In genomic region chr1:188652678-188653077, GRCh38 we compare ENCODE assay signal across 21 cellular contexts.
A peak's percentile ranks its signal among the peaks of the same experiment; 100 is the strongest.
DNase-seq lines count a peak whose midpoint lies in the region; ATAC-seq, FAIRE-seq and TF ChIP-seq lines count a peak whose summit lies in the region.
"Had no signal": no experiment of that assay in that cellular context is flagged by ENCODE, and none has a peak within 500 bp of the region (broad histone marks: within the 10 kb centered on the region; RNA-seq: fewer than 3 reads in every experiment).

No MANE protein-coding gene starts in this region.

- no peaks in the 10 kb centered on the region for H3K9me3 Mint-ChIP-seq in osteocyte (ENCODE audit: unreplicated experiment)
- H3K9me3 Mint-ChIP-seq: activated naive CD8-positive, alpha-beta T cell treated with anti-CD3 and anti-CD28 coated beads, Interleukin-2, amount 50 U/mL, for 24 hours had no signal

- H3K27ac ChIP-seq in RWPE2 (ENCODE audit: poor library complexity, severe bottlenecking): no peak overlapping the region
- H3K27ac ChIP-seq: vagina had no signal

- peak; percentile 38; the same call in 1 of the 3 replicates for ATAC-seq in RWPE2 (ENCODE audit: low read depth)
- ATAC-seq: activated CD4-positive, alpha-beta T cell treated with anti-CD3 and anti-CD28 coated beads for 36 hours; activated naive CD8-positive, alpha-beta T cell treated with anti-CD3 and anti-CD28 coated beads, Interleukin-2, amount 50 U/mL, for 24 hours; left cardiac atrium; right cardiac atrium; stimulated activated memory B cell treated with anti-CD40 and anti-IgM and Interleukin-4, amounts not matched to agents 10 μg/mL and 1 μg/mL and 100 μg/mL, for 72 hours had no signal

- H3K27me3 ChIP-seq in RWPE2 (ENCODE audit: insufficient read depth, poor library complexity, severe bottlenecking): no peaks in the 10 kb centered on the region
- H3K27me3 ChIP-seq: vagina had no signal

- H3K9me3 ChIP-seq in RWPE2 (ENCODE audit: severe bottlenecking): no peaks in the 10 kb centered on the region
- H3K9me3 ChIP-seq: vagina had no signal

- no peak for FAIRE-seq in GM12891 (lab: Jason Lieb, UNC)
- FAIRE-seq: G401.6 had no signal

- DNase-seq in ELR (ENCODE audit: low read depth) (peak; percentile 79), RWPE2 (ENCODE audit: low spot score) (no peak), dermis microvascular lymphatic vessel endothelial cell (ENCODE audit: low read depth in 2 of 2) (peak; percentile 88 to 90), osteocyte (ENCODE audit: extremely low spot score, unreplicated experiment) (no peak), NCI-H510A treated with DMSO at 0.1 percent for 48 hours (lab: John Stamatoyannopoulos, UW) (no peak), NCI-H2029 (lab: John Stamatoyannopoulos, UW) (no peak), GM12891 (ENCODE audit: insufficient read length, low spot score) (no peak)
- DNase-seq in activated CD4-positive, alpha-beta T cell treated with anti-CD3 and anti-CD28 coated beads, Interleukin-2, amount 50 U/mL, for 48 hours: no peak
- DNase-seq: activated CD4-positive, alpha-beta T cell treated with anti-CD3 and anti-CD28 coated beads for 36 hours; activated naive CD8-positive, alpha-beta T cell treated with anti-CD3 and anti-CD28 coated beads, Interleukin-2, amount 50 U/mL, for 24 hours; activated T-cell treated with anti-CD3 and anti-CD28 coated beads, Interleukin-2, amount 50 U/mL, for 1 hour; CD4-positive, alpha-beta T cell; H7; left cardiac atrium; MM.1S; NCI-H2171; right cardiac atrium; stimulated activated CD4-positive, alpha-beta T cell treated with anti-CD3 and anti-CD28 coated beads, Interleukin-4, amount 100 ng/mL, for 24 hours had no signal

- H3K4me3 ChIP-seq in RWPE2 (ENCODE audit: severe bottlenecking): no peak overlapping the region
- H3K4me3 ChIP-seq: vagina had no signal

- no peak for TF ChIP-seq POLR2A in GM12891 (IDR thresholded peaks at IDR 0.05; ENCODE audit: low read depth, low read length)

- H3K36me3 ChIP-seq in RWPE2 (ENCODE audit: low read depth): no peaks in the 10 kb centered on the region
- H3K36me3 ChIP-seq: vagina had no signal

- peaks cover 35% of the 10 kb centered on the region for H3K4me1 Mint-ChIP-seq in osteocyte (ENCODE audit: unreplicated experiment)
- H3K4me1 Mint-ChIP-seq: activated CD4-positive, alpha-beta T cell treated with anti-CD3 and anti-CD28 coated beads for 36 hours; activated naive CD8-positive, alpha-beta T cell treated with anti-CD3 and anti-CD28 coated beads, Interleukin-2, amount 50 U/mL, for 24 hours; stimulated activated memory B cell treated with anti-CD40 and anti-IgM and Interleukin-4, amounts not matched to agents 10 μg/mL and 1 μg/mL and 100 μg/mL, for 72 hours had no signal

- H3K4me3 Mint-ChIP-seq in osteocyte (ENCODE audit: unreplicated experiment): no peak overlapping the region
- H3K4me3 Mint-ChIP-seq: activated CD4-positive, alpha-beta T cell treated with anti-CD3 and anti-CD28 coated beads for 36 hours; activated naive CD8-positive, alpha-beta T cell treated with anti-CD3 and anti-CD28 coated beads, Interleukin-2, amount 50 U/mL, for 24 hours; CD4-positive, alpha-beta T cell; stimulated activated memory B cell treated with anti-CD40 and anti-IgM and Interleukin-4, amounts not matched to agents 10 μg/mL and 1 μg/mL and 100 μg/mL, for 72 hours had no signal

- no peaks in the 10 kb centered on the region for H3K36me3 Mint-ChIP-seq in osteocyte (ENCODE audit: unreplicated experiment)
- H3K36me3 Mint-ChIP-seq: stimulated activated memory B cell treated with anti-CD40 and anti-IgM and Interleukin-4, amounts not matched to agents 10 μg/mL and 1 μg/mL and 100 μg/mL, for 72 hours had no signal

- no peaks in the 10 kb centered on the region for H3K27me3 Mint-ChIP-seq in osteocyte (ENCODE audit: unreplicated experiment)
- H3K27me3 Mint-ChIP-seq: activated CD4-positive, alpha-beta T cell treated with anti-CD3 and anti-CD28 coated beads for 36 hours; activated naive CD8-positive, alpha-beta T cell treated with anti-CD3 and anti-CD28 coated beads, Interleukin-2, amount 50 U/mL, for 24 hours; CD4-positive, alpha-beta T cell; stimulated activated memory B cell treated with anti-CD40 and anti-IgM and Interleukin-4, amounts not matched to agents 10 μg/mL and 1 μg/mL and 100 μg/mL, for 72 hours had no signal

- peak overlapping the region; percentile 3 for H3K27ac Mint-ChIP-seq in osteocyte (ENCODE audit: unreplicated experiment)
- H3K27ac Mint-ChIP-seq: activated CD4-positive, alpha-beta T cell treated with anti-CD3 and anti-CD28 coated beads for 36 hours; activated naive CD8-positive, alpha-beta T cell treated with anti-CD3 and anti-CD28 coated beads, Interleukin-2, amount 50 U/mL, for 24 hours; CD4-positive, alpha-beta T cell; stimulated activated memory B cell treated with anti-CD40 and anti-IgM and Interleukin-4, amounts not matched to agents 10 μg/mL and 1 μg/mL and 100 μg/mL, for 72 hours had no signal

- no peaks in the 10 kb centered on the region for H3K4me1 ChIP-seq in RWPE2 (ENCODE audit: insufficient read depth, poor library complexity, severe bottlenecking)
- H3K4me1 ChIP-seq: vagina had no signal

- TF ChIP-seq CTCF in RWPE2 (IDR thresholded peaks at IDR 0.05; ENCODE audit: poor library complexity, severe bottlenecking) (no peak), osteocyte (IDR thresholded peaks at IDR 0.05) (no peak)

TF ChIP-seq in GM12891, 5 proteins besides CTCF, POLR2A, EP300 and RAD21:
- TF ChIP-seq POLR2AphosphoS5 (IDR thresholded peaks at IDR 0.05; ENCODE audit: low read depth, low read length) (no peak), PAX5 (IDR thresholded peaks at IDR 0.05; ENCODE audit: insufficient read depth, low read length, severe bottlenecking) (no peak), TAF1 (IDR thresholded peaks at IDR 0.05; ENCODE audit: low read depth, low read length) (no peak), SPI1 (IDR thresholded peaks at IDR 0.05; ENCODE audit: low read depth, low read length) (no peak), POU2F2 (IDR thresholded peaks at IDR 0.05; ENCODE audit: low read depth, low read length) (no peak)

Comparison
In these comparisons a context has a peak if more than half of its experiments do, and no peak if none do; other contexts are left out.
1. DNase-seq: peak in ELR (single experiment) and dermis microvascular lymphatic vessel endothelial cell (2 of 2); none in RWPE2 (single experiment), osteocyte (single experiment), NCI-H510A treated with DMSO at 0.1 percent for 48 hours (single experiment), activated CD4-positive, alpha-beta T cell treated with anti-CD3 and anti-CD28 coated beads, Interleukin-2, amount 50 U/mL, for 48 hours (0 of 2), NCI-H2029 (single experiment) and GM12891 (single experiment).